In the genomic region with DNA sequence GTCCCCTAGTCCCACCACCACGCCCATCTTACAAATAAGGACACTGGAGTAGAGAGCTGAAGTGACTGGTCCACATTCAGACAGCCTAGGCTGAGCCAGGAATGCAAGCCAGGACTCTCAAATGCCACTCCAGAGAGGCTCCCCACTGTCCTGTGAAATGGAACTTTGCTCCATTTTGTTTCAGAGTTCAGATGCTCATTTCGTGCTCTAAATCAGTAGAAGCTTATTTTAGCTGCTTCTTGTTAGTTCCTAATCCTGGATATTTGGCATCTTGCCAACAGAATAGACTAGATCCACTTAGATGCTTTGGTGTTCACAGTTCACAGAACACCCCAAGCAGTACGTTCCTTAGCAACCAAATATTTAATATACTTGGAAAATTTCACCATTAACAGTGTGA, we compare ENCODE assay signal across 11 cellular contexts. TPM values are rescaled to one million over a fixed set of nuclear protein-coding genes. Genes with fewer than 3 reads are reported as not detected.
DNase-seq lines count a peak whose midpoint lies in the region; ATAC-seq and TF ChIP-seq lines count a peak whose summit lies in the region.
"Had no signal": no experiment of that assay in that cellular context is flagged by ENCODE, and none has a peak within 500 bp of the region (broad histone marks: within the 10 kb centered on the region; RNA-seq: fewer than 3 reads in every experiment).

No MANE protein-coding gene starts in this region.

- in situ Hi-C loops in astrocyte of the cerebellum (cut with HindIII; ENCODE audit: low sequenced_read_pairs): no loop called here

- H3K27me3 ChIP-seq in right atrium auricular region (no peaks in the 10 kb centered on the region), subcutaneous abdominal adipose tissue (ENCODE audit: control insufficient read depth in 5 of 5, insufficient read depth in 4 of 5, low read length in 5 of 5) (no peaks in the 10 kb centered on the region)

- no peak overlapping the region for H3K4me3 ChIP-seq in astrocyte of the cerebellum (ENCODE audit: low read depth, low read length)
- no peak overlapping the region for H3K4me3 ChIP-seq in right atrium auricular region
- H3K4me3 ChIP-seq in subcutaneous abdominal adipose tissue (ENCODE audit: low read depth in 1 of 5, low read length in 5 of 5): no peak overlapping the region

- no peak for ATAC-seq in GM18517 (IDR thresholded peaks at IDR 0.05; ENCODE audit: unreplicated experiment)

- H3K9ac ChIP-seq in subcutaneous abdominal adipose tissue (ENCODE audit: low read length in 5 of 5): no peak overlapping the region

- H3K9me3 ChIP-seq in right atrium auricular region (no peaks in the 10 kb centered on the region), subcutaneous abdominal adipose tissue (ENCODE audit: control insufficient read depth in 5 of 5, low read length in 5 of 5) (no peaks in the 10 kb centered on the region)

- H3K4me1 ChIP-seq in right atrium auricular region (peaks cover 0 to 22% of the 10 kb centered on the region in 2 donors), subcutaneous abdominal adipose tissue (ENCODE audit: control insufficient read depth in 5 of 5, insufficient read depth in 5 of 5, low read length in 5 of 5) (peaks cover 1 to 18% (median 13%) of the 10 kb centered on the region in 5 donors)

- H3K27ac ChIP-seq in right atrium auricular region: peak overlapping the region; percentile 52 to 61
- peak overlapping the region; percentile 4 for H3K27ac ChIP-seq in subcutaneous abdominal adipose tissue (ENCODE audit: low read depth, low read length)

- H3K36me3 ChIP-seq in right atrium auricular region (peaks cover 22% of the 10 kb centered on the region), subcutaneous abdominal adipose tissue (ENCODE audit: control insufficient read depth in 5 of 5, insufficient read depth in 5 of 5, low read length in 5 of 5) (peaks cover 13 to 30% (median 23%) of the 10 kb centered on the region in 5 donors)

- peak; percentile 54 for DNase-seq in DMS53 (lab: John Stamatoyannopoulos, UW)
- no peak for DNase-seq in DMS53 treated with DMSO at 0.1 percent for 48 hours (lab: John Stamatoyannopoulos, UW; ENCODE audit: unreplicated experiment)
- DNase-seq in astrocyte of the cerebellum (ENCODE audit: low read depth): peak; percentile 19
- no peak for DNase-seq in right atrium auricular region (ENCODE audit: low spot score)
- DNase-seq in C1 segment of cervical spinal cord (lab: John Stamatoyannopoulos, UW): no peak
- DNase-seq in activated CD4-positive, alpha-beta T cell treated with anti-CD3 and anti-CD28 coated beads for 4 hours: no peak
- DNase-seq: 8988T; NCI-H1694 treated with DMSO at 0.1 percent for 48 hours; stimulated activated CD4-positive, alpha-beta T cell treated with anti-CD3 and anti-CD28 coated beads, Interleukin-12 subunit alpha, Interleukin-12 subunit beta, amount 100 ng/mL, for 4 hours had no signal

- TF ChIP-seq CTCF in astrocyte of the cerebellum (IDR thresholded peaks at IDR 0.05; ENCODE audit: low read depth, low read length, missing control alignments) (no peak), right atrium auricular region (IDR thresholded peaks at IDR 0.05) (no peak)

RNA-seq across cellular contexts. Expression of a gene that starts 7.4 kb away (rescaled TPM):
- under 1 TPM; 0.28 to 0.67 TPM for total RNA-seq in right atrium auricular region

RNA-seq across cellular contexts. Expression of a gene that starts 48.7 kb away (rescaled TPM):
- 10 to 100 TPM; 11.4 to 11.5 TPM for total RNA-seq in right atrium auricular region

RNA-seq across cellular contexts. Expression of a gene that starts 54.8 kb away (rescaled TPM):
- 10 to 100 TPM; 54.1 to 81.0 TPM for total RNA-seq in right atrium auricular region

RNA-seq across cellular contexts. Expression of a gene that starts 55.1 kb away (rescaled TPM):
- total RNA-seq in right atrium auricular region: 10 to 100 TPM; 34.1 to 37.3 TPM

Comparison
In these comparisons a context has a peak if more than half of its experiments do, and no peak if none do; other contexts are left out.
1. DNase-seq: peak in DMS53 (single experiment) and astrocyte of the cerebellum (single experiment); none in DMS53 treated with DMSO at 0.1 percent for 48 hours (single experiment), right atrium auricular region (single experiment), C1 segment of cervical spinal cord (0 of 14) and activated CD4-positive, alpha-beta T cell treated with anti-CD3 and anti-CD28 coated beads for 4 hours (0 of 2).